Comparison of ENCODE assay signal across 1 cellular context in genomic region chr6:116553451-116553850, GRCh38.
TF ChIP-seq lines count a peak whose summit lies in the region.

CALHM4 (plus strand) TSS chr6:116553751; CDS start chr6:116553794, 43 bp downstream.

TF ChIP-seq in GM23338, 12 proteins besides CTCF, POLR2A, EP300 and RAD21 (continued from another document):
- no peak for TF ChIP-seq ZNF462 (CRISPR knock-in tag; IDR thresholded peaks at IDR 0.05)
- no peak for TF ChIP-seq STAT1 (IDR thresholded peaks at IDR 0.05; ENCODE audit: unreplicated experiment)
- TF ChIP-seq CREB1 (CRISPR knock-in tag; IDR thresholded peaks at IDR 0.05; ENCODE audit: low read depth): no peak
- TF ChIP-seq POLR2AphosphoS5 (IDR thresholded peaks at IDR 0.05; ENCODE audit: low read depth): no peak
- no peak for TF ChIP-seq ZNF331 (CRISPR knock-in tag; IDR thresholded peaks at IDR 0.05; ENCODE audit: low read depth)
- no peak for TF ChIP-seq REST (IDR thresholded peaks at IDR 0.05; ENCODE audit: unreplicated experiment)
- TF ChIP-seq JUNB (IDR thresholded peaks at IDR 0.05; ENCODE audit: unreplicated experiment): no peak
- TF ChIP-seq EZH2phosphoT487 (IDR thresholded peaks at IDR 0.05; ENCODE audit: unreplicated experiment): no peak
- no peak for TF ChIP-seq NANOG (IDR thresholded peaks at IDR 0.05; ENCODE audit: borderline replicate concordance)
- TF ChIP-seq ETS1 (IDR thresholded peaks at IDR 0.05): no peak
- TF ChIP-seq EZH2 (IDR thresholded peaks at IDR 0.05; ENCODE audit: low read depth, unreplicated experiment): no peak
